ENCODE assay signal across 10 cellular contexts in genomic region chr18:2998644-2999043, GRCh38.
A peak's percentile ranks its signal among the peaks of the same experiment; 100 is the strongest.
DNase-seq lines count a peak whose midpoint lies in the region; ATAC-seq and TF ChIP-seq lines count a peak whose summit lies in the region.
"Had no signal": no experiment of that assay in that cellular context is flagged by ENCODE, and none has a peak within 500 bp of the region (broad histone marks: within the 10 kb centered on the region; RNA-seq: fewer than 3 reads in every experiment).

No MANE protein-coding gene starts in this region.

- no peak overlapping the region for H3K4me3 Mint-ChIP-seq in stimulated activated naive CD8-positive, alpha-beta T cell treated with anti-CD3 and anti-CD28 coated beads, Interleukin-15, Interleukin-2, amounts not matched to agents 100 ng/mL and 50 ng/mL, for 24 hours
- no peak overlapping the region for H3K4me3 Mint-ChIP-seq in nephron progenitor cell

- H3K27ac ChIP-seq in cingulate gyrus (ENCODE audit: low read depth, low read length): peak overlapping the region; percentile 85

- no peak for DNase-seq in stimulated activated naive CD8-positive, alpha-beta T cell treated with anti-CD3 and anti-CD28 coated beads, Interleukin-15, Interleukin-2, amounts not matched to agents 100 U/mL and 50 U/mL, for 24 hours
- DNase-seq in nephron progenitor cell (no peak), NCI-H526 (lab: John Stamatoyannopoulos, UW) (no peak), midbrain (lab: John Stamatoyannopoulos, UW) (no peak)
- DNase-seq: NCI-H1694 treated with DMSO at 0.1 percent for 48 hours; stimulated activated CD4-positive, alpha-beta T cell treated with anti-CD3 and anti-CD28 coated beads, Interleukin-4, amount 100 ng/mL, for 24 hours had no signal

- ATAC-seq in stimulated activated naive CD8-positive, alpha-beta T cell treated with anti-CD3 and anti-CD28 coated beads, Interleukin-15, Interleukin-2, amounts not matched to agents 100 U/mL and 50 U/mL, for 24 hours: no peak
- ATAC-seq in GM19463 (IDR thresholded peaks at IDR 0.05; ENCODE audit: unreplicated experiment) (no peak), HG03039 (IDR thresholded peaks at IDR 0.05; ENCODE audit: unreplicated experiment) (no peak)

- H3K27me3 Mint-ChIP-seq in stimulated activated naive CD8-positive, alpha-beta T cell treated with anti-CD3 and anti-CD28 coated beads, Interleukin-15, Interleukin-2, amounts not matched to agents 100 ng/mL and 50 ng/mL, for 24 hours: no peaks in the 10 kb centered on the region
- H3K27me3 Mint-ChIP-seq in nephron progenitor cell (ENCODE audit: low read depth, poor library complexity): peaks cover 4% of the 10 kb centered on the region

- TF ChIP-seq CTCF in nephron progenitor cell (IDR thresholded peaks at IDR 0.05): no peak

- no peaks in the 10 kb centered on the region for H3K9me3 Mint-ChIP-seq in stimulated activated naive CD8-positive, alpha-beta T cell treated with anti-CD3 and anti-CD28 coated beads, Interleukin-15, Interleukin-2, amounts not matched to agents 100 ng/mL and 50 ng/mL, for 24 hours
- H3K9me3 Mint-ChIP-seq in nephron progenitor cell: peaks cover 43% of the 10 kb centered on the region

- H3K36me3 Mint-ChIP-seq in stimulated activated naive CD8-positive, alpha-beta T cell treated with anti-CD3 and anti-CD28 coated beads, Interleukin-15, Interleukin-2, amounts not matched to agents 100 ng/mL and 50 ng/mL, for 24 hours (ENCODE audit: low read depth): peaks cover 31% of the 10 kb centered on the region
- peaks cover 68% of the 10 kb centered on the region for H3K36me3 Mint-ChIP-seq in nephron progenitor cell (ENCODE audit: low read depth)

- H3K27ac Mint-ChIP-seq in stimulated activated naive CD8-positive, alpha-beta T cell treated with anti-CD3 and anti-CD28 coated beads, Interleukin-15, Interleukin-2, amounts not matched to agents 100 ng/mL and 50 ng/mL, for 24 hours: peak overlapping the region; percentile 45
- peak overlapping the region; percentile 97 for H3K27ac Mint-ChIP-seq in nephron progenitor cell

- H3K4me1 Mint-ChIP-seq in stimulated activated naive CD8-positive, alpha-beta T cell treated with anti-CD3 and anti-CD28 coated beads, Interleukin-15, Interleukin-2, amounts not matched to agents 100 ng/mL and 50 ng/mL, for 24 hours (ENCODE audit: low read depth): peaks cover 62% of the 10 kb centered on the region
- H3K4me1 Mint-ChIP-seq in nephron progenitor cell: peaks cover 41% of the 10 kb centered on the region
